In genomic region chr7:17671956-17672355, GRCh38 we compare ENCODE assay signal across 31 cellular contexts.
"Had no signal": no experiment of that assay in that cellular context is flagged by ENCODE, and none has a peak within 500 bp of the region (broad histone marks: within the 10 kb centered on the region; RNA-seq: fewer than 3 reads in every experiment).

No MANE protein-coding gene starts in this region.

- H3K27me3 Mint-ChIP-seq: activated T-helper 17 cell treated with anti-CD3 and anti-CD28 coated beads, Interleukin-2, amount 50 U/mL, for 72 hours had no signal

- H3K4me1 Mint-ChIP-seq: activated CD4-positive, alpha-beta T cell treated with anti-CD3 and anti-CD28 coated beads, Interleukin-2, amount 10 ng/mL, durations not matched to agents 24 days and 14 days; activated T-helper 17 cell treated with anti-CD3 and anti-CD28 coated beads, Interleukin-2, amount 50 U/mL, for 72 hours had no signal

- H3K27ac Mint-ChIP-seq: activated CD4-positive, alpha-beta T cell treated with anti-CD3 and anti-CD28 coated beads, Interleukin-2, amount 10 ng/mL, durations not matched to agents 24 days and 14 days; activated CD8-positive, alpha-beta T cell treated with anti-CD3 and anti-CD28 coated beads for 36 hours; activated naive CD4-positive, alpha-beta T cell treated with anti-CD3 and anti-CD28 coated beads, Interleukin-2, amount 50 U/mL, for 72 hours; activated T-cell treated with anti-CD3 and anti-CD28 coated beads, Interleukin-2, amount 50 U/mL, for 72 hours; activated T-helper 17 cell treated with anti-CD3 and anti-CD28 coated beads, Interleukin-2, amount 50 U/mL, for 72 hours; T-helper 1 cell treated with Interleukin-12 subunit alpha and Interleukin-12 subunit beta and Interleukin-4 antibody, amounts not matched to agents 30 μg/mL and 1 μg/mL, for 36 hours; T-helper 2 cell treated with Interferon-gamma antibody and Interleukin-4, amounts not matched to agents 5 μg/mL and 100 μg/mL, for 36 hours had no signal

- H3K36me3 Mint-ChIP-seq: activated naive CD4-positive, alpha-beta T cell treated with anti-CD3 and anti-CD28 coated beads, Interleukin-2, amount 50 U/mL, for 72 hours had no signal

- H3K36me3 ChIP-seq: adrenal gland, brain microvascular endothelial cell, Peyer's patch, SJSA1 had no signal

- H3K9ac ChIP-seq: SK-N-SH had no signal

- H3K4me1 ChIP-seq: adrenal gland, Peyer's patch, SJSA1 had no signal

- H3K9me3 Mint-ChIP-seq: activated CD4-positive, alpha-beta T cell treated with anti-CD3 and anti-CD28 coated beads, Interleukin-2, amount 10 ng/mL, durations not matched to agents 24 days and 14 days; activated CD8-positive, alpha-beta T cell treated with anti-CD3 and anti-CD28 coated beads for 36 hours; activated naive CD4-positive, alpha-beta T cell treated with anti-CD3 and anti-CD28 coated beads, Interleukin-2, amount 50 U/mL, for 72 hours; activated T-cell treated with anti-CD3 and anti-CD28 coated beads, Interleukin-2, amount 50 U/mL, for 72 hours; activated T-helper 17 cell treated with anti-CD3 and anti-CD28 coated beads, Interleukin-2, amount 50 U/mL, for 72 hours; T-helper 1 cell treated with Interleukin-12 subunit alpha and Interleukin-12 subunit beta and Interleukin-4 antibody, amounts not matched to agents 30 μg/mL and 1 μg/mL, for 36 hours; T-helper 2 cell treated with Interferon-gamma antibody and Interleukin-4, amounts not matched to agents 5 μg/mL and 100 μg/mL, for 36 hours had no signal

- H3K9me3 ChIP-seq: adrenal gland, Peyer's patch, SJSA1, SK-N-SH had no signal

- H3K27me3 ChIP-seq: adrenal gland, brain microvascular endothelial cell, Peyer's patch, SJSA1 had no signal

- H3K4me3 ChIP-seq: adrenal gland, Peyer's patch, SJSA1 had no signal

- H3K4me3 Mint-ChIP-seq: activated CD4-positive, alpha-beta T cell treated with anti-CD3 and anti-CD28 coated beads, Interleukin-2, amount 10 ng/mL, durations not matched to agents 24 days and 14 days; activated CD8-positive, alpha-beta T cell treated with anti-CD3 and anti-CD28 coated beads for 36 hours; activated T-cell treated with anti-CD3 and anti-CD28 coated beads, Interleukin-2, amount 50 U/mL, for 72 hours; activated T-helper 17 cell treated with anti-CD3 and anti-CD28 coated beads, Interleukin-2, amount 50 U/mL, for 72 hours; T-helper 1 cell treated with Interleukin-12 subunit alpha and Interleukin-12 subunit beta and Interleukin-4 antibody, amounts not matched to agents 30 μg/mL and 1 μg/mL, for 36 hours; T-helper 2 cell treated with Interferon-gamma antibody and Interleukin-4, amounts not matched to agents 5 μg/mL and 100 μg/mL, for 36 hours had no signal

- H3K4me2 ChIP-seq: SK-N-SH had no signal

- H3K27ac ChIP-seq: adrenal gland, brain microvascular endothelial cell, Peyer's patch, SJSA1 had no signal

- DNase-seq: activated CD4-positive, alpha-beta T cell treated with anti-CD3 and anti-CD28 coated beads, Interleukin-2, amount 10 ng/mL, durations not matched to agents 24 days and 14 days; activated CD4-positive, alpha-beta T cell treated with anti-CD3 and anti-CD28 coated beads, Interleukin-2, amount 50 U/mL, for 4 hours; activated CD8-positive, alpha-beta T cell treated with anti-CD3 and anti-CD28 coated beads for 36 hours; activated effector memory CD4-positive, alpha-beta T cell treated with anti-CD3 and anti-CD28 coated beads, Interleukin-2, amount 50 U/mL, for 16 hours; activated naive CD4-positive, alpha-beta T cell treated with Interleukin-2 at 50 U/mL for 16 hours; activated T-cell treated with anti-CD3 and anti-CD28 coated beads, Interleukin-2, amount 50 U/mL, for 1 hour; activated T-cell treated with anti-CD3 and anti-CD28 coated beads, Interleukin-2, amount 50 U/mL, for 72 hours; adrenal gland; aorta; brain microvascular endothelial cell; Karpas-422; KBM-7; NCI-H1105; NCI-H1436; NCI-H1694; NCI-H1930; NCI-H2081 treated with DMSO at 0.1 percent for 48 hours; NCI-H345; NCI-H524 treated with DMSO at 0.1 percent for 48 hours; NCI-H748 treated with DMSO at 0.1 percent for 48 hours; NK-92 treated with Interleukin-12 subunit alpha and Interleukin-12 subunit beta, amount 100 ng/mL, for 24 hours; PC-3; Peyer's patch; RPMI8226; SHP77 treated with DMSO at 0.1 percent for 48 hours; SK-N-SH had no signal
